Comparison of ENCODE assay signal across 8 cellular contexts in the genomic region with DNA sequence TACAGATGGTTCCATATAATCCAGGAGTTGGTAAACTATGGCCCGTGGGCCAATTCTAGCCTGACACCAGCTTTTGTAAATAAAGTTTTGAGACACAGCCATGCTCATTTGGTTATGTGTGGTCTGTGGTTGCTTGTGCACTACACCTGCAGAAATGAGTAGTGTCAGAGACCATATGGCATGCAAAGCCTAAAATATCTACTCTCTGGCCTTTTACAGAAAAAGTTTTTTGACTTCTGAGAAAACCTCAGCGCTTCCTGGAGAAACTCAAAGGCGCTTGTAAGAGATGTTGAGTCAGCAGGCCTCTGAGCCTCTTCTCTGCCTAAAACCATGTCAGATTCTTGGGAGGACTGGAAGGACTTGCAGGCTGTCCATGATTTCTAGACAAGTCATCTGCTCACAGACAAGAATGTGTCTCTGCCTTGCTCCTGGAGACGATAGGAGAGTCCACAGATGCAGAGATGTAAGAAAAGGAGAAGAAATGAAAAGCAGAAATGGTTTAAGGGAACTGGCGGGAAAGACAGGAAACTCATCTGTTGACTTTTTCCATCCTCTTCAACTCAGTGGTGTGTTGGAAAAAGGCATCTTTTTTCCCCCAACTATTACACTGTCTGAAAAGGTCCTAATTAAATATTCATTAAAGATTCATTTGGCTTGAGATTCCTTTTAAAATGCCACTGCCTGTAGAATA. TPM values are rescaled to one million over a fixed set of nuclear protein-coding genes. Genes with fewer than 3 reads are reported as not detected.
DNase-seq lines count a peak whose midpoint lies in the region; ATAC-seq and TF ChIP-seq lines count a peak whose summit lies in the region.

No MANE protein-coding gene starts in this region.

- H3K9me3 ChIP-seq in SK-N-MC (ENCODE audit: low read depth, low read length) (no peaks in the 10 kb centered on the region), PC-3 (ENCODE audit: low read length) (no peaks in the 10 kb centered on the region)

- no peak overlapping the region for H3K9ac ChIP-seq in SK-N-MC (ENCODE audit: insufficient read length)
- no peak overlapping the region for H3K9ac ChIP-seq in PC-3 (ENCODE audit: low read length)

- H3K4me2 ChIP-seq in PC-3 (ENCODE audit: low read length), result no peak overlapping the region

- no TSS peak for BruUV-seq in PC-3 (replicated peaks; lab: Mats Ljungman, UMichigan)

- intact Hi-C loops in posterior cingulate gyrus (cut with DNase I), result no loop called here
- intact Hi-C loops in PC-3 (cut with micrococcal nuclease), result no loop called here

- H3F3A ChIP-seq in PC-3 (ENCODE audit: low read length, unreplicated experiment), result no peaks in the 10 kb centered on the region

- no peak overlapping the region for H2AFZ ChIP-seq in PC-3 (ENCODE audit: low read length)

- no peaks in the 10 kb centered on the region for H3K9me2 ChIP-seq in PC-3 (replicated peaks; ENCODE audit: low read length)

- peak; percentile 86 for ATAC-seq in GM18861 (IDR thresholded peaks at IDR 0.05; ENCODE audit: unreplicated experiment)
- ATAC-seq in HG02852 (IDR thresholded peaks at IDR 0.05; ENCODE audit: unreplicated experiment), result peak; percentile 75
- no peak for ATAC-seq in PC-3

- TF ChIP-seq CTCF in PC-3 (conservative IDR thresholded peaks at IDR 0.05; ENCODE audit: low read depth, low read length), result no peak

- peaks cover 43% of the 10 kb centered on the region for H3K4me1 ChIP-seq in PC-3 (ENCODE audit: insufficient read depth, low read length)

- H3K79me2 ChIP-seq in PC-3 (ENCODE audit: low read length), result peaks cover 82% of the 10 kb centered on the region

- H4K20me1 ChIP-seq in PC-3 (ENCODE audit: low read length), result 0 out of 2 replicates have a peak, but pooled peaks cover 3% of the 10 kb centered on the region

- H3K4me3 ChIP-seq in SK-N-MC (no peak overlapping the region), PC-3 (ENCODE audit: low read length) (no peak overlapping the region)

- H3K27ac ChIP-seq in SK-N-MC (peak overlapping the region; percentile 58; the same call in 1 of the 2 replicates), PC-3 (ENCODE audit: low read length) (no peak overlapping the region)

- POLR2A ChIA-PET in PC-3 (lab: Charles Lee; ENCODE audit: unreplicated experiment), result no interaction called here

- H3K27me3 ChIP-seq in PC-3 (ENCODE audit: low read length), result no peaks in the 10 kb centered on the region

- DNase-seq in SK-N-MC (ENCODE audit: low read depth, low spot score) (no peak), posterior cingulate gyrus (no peak), PC-3 (no peak), H4 (ENCODE audit: low spot score) (no peak), NCI-H446 treated with DMSO at 0.1 percent for 48 hours (lab: John Stamatoyannopoulos, UW) (no peak)
- peak; percentile 29 for DNase-seq in effector CD4-positive, alpha-beta T cell

- CTCF ChIA-PET in PC-3 (lab: Charles Lee), result no interaction called here

- no peaks in the 10 kb centered on the region for H3K36me3 ChIP-seq in SK-N-MC (ENCODE audit: insufficient read depth, low read length)
- H3K36me3 ChIP-seq in PC-3 (ENCODE audit: low read depth, low read length), result peaks cover 3% of the 10 kb centered on the region; the same call in 1 of the 2 replicates

RNA-seq across cellular contexts. Expression of a gene that starts 5.2 kb away (rescaled TPM):
- 24.7 and 26.3 TPM in 2 replicates for total RNA-seq in PC-3 (2014; rRNA removed)
- total RNA-seq in H4 (2014; rRNA removed; shearing (Covaris generic)), result 20.8 and 21.3 TPM in 2 replicates
